ENCODE assay signal across 1 cellular context in the genomic region with DNA sequence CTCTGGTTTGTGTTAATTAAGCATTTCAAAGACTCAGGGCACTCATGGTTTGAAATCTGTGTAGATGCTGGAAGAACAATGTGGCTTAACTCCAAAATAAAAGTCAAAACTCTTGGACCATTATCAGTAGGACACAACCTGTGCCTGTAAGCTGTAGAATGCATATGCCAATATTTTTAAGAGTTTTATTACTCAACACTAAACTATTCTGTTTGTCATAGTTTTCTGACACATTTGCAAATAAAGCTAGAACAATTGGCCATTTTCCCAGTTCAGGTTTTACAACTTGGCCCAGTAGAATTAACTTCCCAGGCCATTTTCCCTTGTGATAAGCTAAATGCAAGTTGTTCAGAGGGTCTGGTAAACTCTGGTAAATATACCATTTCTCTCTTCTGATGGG.
TF ChIP-seq lines count a peak whose summit lies in the region.

No MANE protein-coding gene starts in this region.

TF ChIP-seq in HepG2, 621 proteins besides CTCF, POLR2A, EP300 and RAD21 (continued from another document):
- TF ChIP-seq ZBTB40 (IDR thresholded peaks at IDR 0.05) (no peak), ZBTB40 (CRISPR knock-in tag; IDR thresholded peaks at IDR 0.05) (no peak), ZNF350 (CRISPR knock-in tag; IDR thresholded peaks at IDR 0.05; ENCODE audit: borderline replicate concordance, low read depth) (no peak), ZNF354B (CRISPR knock-in tag; IDR thresholded peaks at IDR 0.05) (no peak)
